ENCODE assay signal across 19 cellular contexts in genomic region chr16:75023019-75023418, GRCh38. TPM values are rescaled to one million over a fixed set of nuclear protein-coding genes. Genes with fewer than 3 reads are reported as not detected.
DNase-seq lines count a peak whose midpoint lies in the region; ATAC-seq and TF ChIP-seq lines count a peak whose summit lies in the region.
"Had no signal": no experiment of that assay in that cellular context is flagged by ENCODE, and none has a peak within 500 bp of the region (broad histone marks: within the 10 kb centered on the region; RNA-seq: fewer than 3 reads in every experiment).

No MANE protein-coding gene starts in this region.

- peak overlapping the region; percentile 13 for H3K4me2 ChIP-seq in Loucy (ENCODE audit: low read depth, low read length, poor library complexity, severe bottlenecking)

- peaks cover 15% of the 10 kb centered on the region for H3K36me3 Mint-ChIP-seq in stimulated activated naive CD8-positive, alpha-beta T cell treated with anti-CD3 and anti-CD28 coated beads, Interleukin-15, Interleukin-2, amounts not matched to agents 100 ng/mL and 50 ng/mL, for 24 hours (ENCODE audit: low read depth)
- peaks cover 34% of the 10 kb centered on the region for H3K36me3 Mint-ChIP-seq in endothelial cell (ENCODE audit: low read depth, unreplicated experiment)

- no peaks in the 10 kb centered on the region for H3K27me3 ChIP-seq in Loucy (ENCODE audit: insufficient read depth, low read length, poor library complexity, severe bottlenecking)
- H3K27me3 ChIP-seq in lower lobe of right lung (ENCODE audit: low read depth): no peaks in the 10 kb centered on the region
- H3K27me3 ChIP-seq: SJSA1 had no signal

- H3K4me1 ChIP-seq in Loucy (ENCODE audit: insufficient read depth, low read length, poor library complexity, severe bottlenecking): peaks cover 26% of the 10 kb centered on the region
- peaks cover 39% of the 10 kb centered on the region for H3K4me1 ChIP-seq in lower lobe of right lung

- DNase-seq in stimulated activated naive CD8-positive, alpha-beta T cell treated with anti-CD3 and anti-CD28 coated beads, Interleukin-15, amount 100 ng/mL, for 72 hours: no peak
- DNase-seq in endothelial cell (ENCODE audit: low spot score): no peak
- no peak for DNase-seq in amniotic stem cell (lab: John Stamatoyannopoulos, UW)
- DNase-seq in activated gamma-delta T cell (lab: John Stamatoyannopoulos, UW): no peak
- DNase-seq in lower lobe of right lung: no peak
- DNase-seq: activated effector memory CD4-positive, alpha-beta T cell treated with anti-CD3 and anti-CD28 coated beads, Interleukin-2, amount 50 U/mL, for 16 hours; aorta; DMS79; erythroblast; left colon; NCI-H1092 treated with DMSO at 0.1 percent for 48 hours; NCI-H2029; NK-92 treated with Interleukin-12 subunit alpha and Interleukin-12 subunit beta, amount 100 ng/mL, for 24 hours; T-helper 2 cell had no signal

- peaks cover 95% of the 10 kb centered on the region for H4K20me1 ChIP-seq in Loucy (ENCODE audit: insufficient read depth, low read length, poor library complexity, severe bottlenecking)

- no peak for TF ChIP-seq CTCF in Loucy (conservative IDR thresholded peaks at IDR 0.05; ENCODE audit: low read length)
- no peak for TF ChIP-seq CTCF in endothelial cell (IDR thresholded peaks at IDR 0.05; ENCODE audit: unreplicated experiment)
- TF ChIP-seq CTCF in lower lobe of right lung (IDR thresholded peaks at IDR 0.05): no peak

- H3K27ac ChIP-seq in lower lobe of right lung: no peak overlapping the region
- H3K27ac ChIP-seq: SJSA1 had no signal

- H3K9me3 Mint-ChIP-seq in stimulated activated naive CD8-positive, alpha-beta T cell treated with anti-CD3 and anti-CD28 coated beads, Interleukin-15, Interleukin-2, amounts not matched to agents 100 ng/mL and 50 ng/mL, for 24 hours: peaks cover 17% of the 10 kb centered on the region
- peaks cover 14 to 19% of the 10 kb centered on the region in 2 donors for H3K9me3 Mint-ChIP-seq in stimulated activated naive CD8-positive, alpha-beta T cell treated with anti-CD3 and anti-CD28 coated beads, Interleukin-15, amount 100 ng/mL, for 72 hours
- no peaks in the 10 kb centered on the region for H3K9me3 Mint-ChIP-seq in endothelial cell (ENCODE audit: unreplicated experiment)

- intact Hi-C loops in lower lobe of right lung (cut with DNase I): no loop called here

- H3F3A ChIP-seq in Loucy (ENCODE audit: low read depth): no peaks in the 10 kb centered on the region; the same call in 1 of the 2 replicates

- peaks cover 15% of the 10 kb centered on the region; the same call in 1 of the 2 replicates for H3K9me3 ChIP-seq in Loucy (ENCODE audit: insufficient read depth, low read depth, low read length)
- peaks cover 6% of the 10 kb centered on the region for H3K9me3 ChIP-seq in lower lobe of right lung

- peaks cover 99% of the 10 kb centered on the region for H3K79me2 ChIP-seq in Loucy (ENCODE audit: insufficient read depth, low read length)

- H2AFZ ChIP-seq in Loucy (ENCODE audit: low read length): no peak overlapping the region

- no peak overlapping the region for H3K9ac ChIP-seq in Loucy (ENCODE audit: low read depth, low read length, poor library complexity, severe bottlenecking)

- no peak for ATAC-seq in stimulated activated naive CD8-positive, alpha-beta T cell treated with anti-CD3 and anti-CD28 coated beads, Interleukin-15, amount 100 ng/mL, for 72 hours
- no peak for ATAC-seq in lower lobe of right lung
- ATAC-seq: left colon; natural killer cell treated with Interleukin-12 subunit alpha and Interleukin-12 subunit beta and Interleukin-15 and Interleukin-18, amount 100 ng/mL, for 72 hours; stimulated activated memory B cell treated with anti-CD40 and anti-IgM and Interleukin-4, amounts not matched to agents 10 μg/mL and 1 μg/mL and 100 μg/mL, for 72 hours had no signal

- H3K4me3 Mint-ChIP-seq in stimulated activated naive CD8-positive, alpha-beta T cell treated with anti-CD3 and anti-CD28 coated beads, Interleukin-15, Interleukin-2, amounts not matched to agents 100 ng/mL and 50 ng/mL, for 24 hours: peak overlapping the region; percentile 6
- no peak overlapping the region for H3K4me3 Mint-ChIP-seq in stimulated activated naive CD8-positive, alpha-beta T cell treated with anti-CD3 and anti-CD28 coated beads, Interleukin-15, amount 100 ng/mL, for 72 hours
- no peak overlapping the region for H3K4me3 Mint-ChIP-seq in endothelial cell (ENCODE audit: unreplicated experiment)
- H3K4me3 Mint-ChIP-seq: natural killer cell treated with Interleukin-12 subunit alpha and Interleukin-12 subunit beta and Interleukin-15 and Interleukin-18, amount 100 ng/mL, for 72 hours; stimulated activated memory B cell treated with anti-CD40 and anti-IgM and Interleukin-4, amounts not matched to agents 10 μg/mL and 1 μg/mL and 100 μg/mL, for 72 hours had no signal

- H3K4me1 Mint-ChIP-seq in stimulated activated naive CD8-positive, alpha-beta T cell treated with anti-CD3 and anti-CD28 coated beads, Interleukin-15, Interleukin-2, amounts not matched to agents 100 ng/mL and 50 ng/mL, for 24 hours (ENCODE audit: low read depth): peaks cover 19% of the 10 kb centered on the region
- peaks cover 32% of the 10 kb centered on the region for H3K4me1 Mint-ChIP-seq in stimulated activated naive CD8-positive, alpha-beta T cell treated with anti-CD3 and anti-CD28 coated beads, Interleukin-15, amount 100 ng/mL, for 72 hours
- H3K4me1 Mint-ChIP-seq in endothelial cell (ENCODE audit: unreplicated experiment): peaks cover 39% of the 10 kb centered on the region

- H3K9me2 ChIP-seq in Loucy (replicated peaks; ENCODE audit: low read depth, low read length): no peaks in the 10 kb centered on the region

- peak overlapping the region; percentile 49 for H3K27ac Mint-ChIP-seq in stimulated activated naive CD8-positive, alpha-beta T cell treated with anti-CD3 and anti-CD28 coated beads, Interleukin-15, Interleukin-2, amounts not matched to agents 100 ng/mL and 50 ng/mL, for 24 hours
- no peak overlapping the region for H3K27ac Mint-ChIP-seq in stimulated activated naive CD8-positive, alpha-beta T cell treated with anti-CD3 and anti-CD28 coated beads, Interleukin-15, amount 100 ng/mL, for 72 hours
- peak overlapping the region; percentile 4 for H3K27ac Mint-ChIP-seq in endothelial cell (ENCODE audit: unreplicated experiment)
- H3K27ac Mint-ChIP-seq: stimulated activated memory B cell treated with anti-CD40 and anti-IgM and Interleukin-4, amounts not matched to agents 10 μg/mL and 1 μg/mL and 100 μg/mL, for 72 hours had no signal

- H3K27me3 Mint-ChIP-seq in stimulated activated naive CD8-positive, alpha-beta T cell treated with anti-CD3 and anti-CD28 coated beads, Interleukin-15, Interleukin-2, amounts not matched to agents 100 ng/mL and 50 ng/mL, for 24 hours: no peaks in the 10 kb centered on the region
- H3K27me3 Mint-ChIP-seq in stimulated activated naive CD8-positive, alpha-beta T cell treated with anti-CD3 and anti-CD28 coated beads, Interleukin-15, amount 100 ng/mL, for 72 hours: no peaks in the 10 kb centered on the region
- H3K27me3 Mint-ChIP-seq in endothelial cell (ENCODE audit: unreplicated experiment): peaks cover 6% of the 10 kb centered on the region
- H3K27me3 Mint-ChIP-seq: natural killer cell treated with Interleukin-12 subunit alpha and Interleukin-12 subunit beta and Interleukin-15 and Interleukin-18, amount 100 ng/mL, for 72 hours had no signal

- H3K36me3 ChIP-seq in Loucy (ENCODE audit: insufficient read depth, low read length): peaks cover 59% of the 10 kb centered on the region
- H3K36me3 ChIP-seq in lower lobe of right lung: no peaks in the 10 kb centered on the region
- H3K36me3 ChIP-seq: SJSA1 had no signal

- H3K4me3 ChIP-seq in Loucy (ENCODE audit: low read length, poor library complexity, severe bottlenecking) (no peak overlapping the region), lower lobe of right lung (no peak overlapping the region)
- H3K4me3 ChIP-seq: SJSA1 had no signal

RNA-seq across cellular contexts. Expression of gene ZNRF1, which starts 24.2 kb away (rescaled TPM):
- total RNA-seq in endothelial cell (ENCODE audit: unreplicated experiment) (115 TPM), lower lobe of right lung (23.5 TPM)

RNA-seq across cellular contexts. Expression of gene WDR59, which starts 38.1 kb away (rescaled TPM):
- 107 TPM for total RNA-seq in endothelial cell (ENCODE audit: unreplicated experiment)
- 49.5 TPM for total RNA-seq in lower lobe of right lung

Comparison
In these comparisons a context has a peak if more than half of its experiments do, and no peak if none do; other contexts are left out.
1. H3K27ac Mint-ChIP-seq: peak in stimulated activated naive CD8-positive, alpha-beta T cell treated with anti-CD3 and anti-CD28 coated beads, Interleukin-15, Interleukin-2, amounts not matched to agents 100 ng/mL and 50 ng/mL, for 24 hours (single experiment) and endothelial cell (single experiment); none in stimulated activated naive CD8-positive, alpha-beta T cell treated with anti-CD3 and anti-CD28 coated beads, Interleukin-15, amount 100 ng/mL, for 72 hours (0 of 2).